In the genomic region with DNA sequence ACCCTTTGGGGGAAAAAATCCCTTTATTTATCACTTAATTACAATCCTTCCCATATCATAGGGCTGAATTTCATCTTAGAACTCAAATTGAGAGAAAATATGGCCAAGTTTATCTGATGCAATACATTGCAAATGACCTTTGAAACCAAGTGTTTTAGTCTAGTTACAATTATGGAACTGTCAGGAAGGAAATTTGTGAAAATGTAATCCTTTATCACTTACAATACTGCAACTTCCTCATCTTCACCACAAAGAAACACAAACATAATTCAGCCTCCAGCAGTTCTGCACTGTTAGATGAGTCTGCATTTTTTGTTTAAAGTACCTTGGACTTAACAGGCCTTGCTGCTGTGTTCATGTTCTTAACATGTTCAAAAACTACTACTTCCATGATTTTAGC, we compare ENCODE assay signal across 2 cellular contexts.
TF ChIP-seq lines count a peak whose summit lies in the region.

No MANE protein-coding gene starts in this region.

TF ChIP-seq in SK-N-SH, 30 proteins besides CTCF, POLR2A, EP300 and RAD21 (continued from another document):
- TF ChIP-seq, protein P1, sequence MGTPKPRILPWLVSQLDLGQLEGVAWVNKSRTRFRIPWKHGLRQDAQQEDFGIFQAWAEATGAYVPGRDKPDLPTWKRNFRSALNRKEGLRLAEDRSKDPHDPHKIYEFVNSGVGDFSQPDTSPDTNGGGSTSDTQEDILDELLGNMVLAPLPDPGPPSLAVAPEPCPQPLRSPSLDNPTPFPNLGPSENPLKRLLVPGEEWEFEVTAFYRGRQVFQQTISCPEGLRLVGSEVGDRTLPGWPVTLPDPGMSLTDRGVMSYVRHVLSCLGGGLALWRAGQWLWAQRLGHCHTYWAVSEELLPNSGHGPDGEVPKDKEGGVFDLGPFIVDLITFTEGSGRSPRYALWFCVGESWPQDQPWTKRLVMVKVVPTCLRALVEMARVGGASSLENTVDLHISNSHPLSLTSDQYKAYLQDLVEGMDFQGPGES (IDR thresholded peaks at IDR 0.05; ENCODE audit: low read depth, low read length) = no peak
- no peak for TF ChIP-seq RFX5 (IDR thresholded peaks at IDR 0.05; ENCODE audit: low read length)

TF ChIP-seq in SK-N-SH treated with all-trans-retinoic acid at 6 μM for 48 hours, 23 proteins besides CTCF, POLR2A, EP300 and RAD21 (continued from another document):
- no peak for TF ChIP-seq ZNF565 (CRISPR knock-in tag; conservative IDR thresholded peaks at IDR 0.05; ENCODE audit: low read depth)
